32 cellular contexts compared by ENCODE assay signal in the genomic region with DNA sequence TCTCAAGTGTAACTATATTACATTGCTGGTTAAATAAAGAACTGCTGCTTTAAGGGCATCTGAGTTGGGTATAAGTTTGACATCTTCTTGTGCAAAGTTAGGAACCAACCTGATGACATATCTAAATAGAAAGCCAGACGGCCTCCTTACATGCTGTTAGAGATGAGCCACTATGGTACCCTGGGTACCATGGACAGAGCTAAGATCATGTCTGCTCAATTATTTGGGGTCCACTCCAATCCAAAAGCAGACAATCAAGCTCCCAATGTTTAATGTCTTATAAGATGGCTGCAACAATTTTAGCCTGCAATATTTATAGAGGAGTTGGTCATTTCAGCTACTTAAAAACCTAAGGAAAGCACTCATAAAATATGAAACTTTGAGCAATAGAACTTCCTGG.
"Had no signal": no experiment of that assay in that cellular context is flagged by ENCODE, and none has a peak within 500 bp of the region (broad histone marks: within the 10 kb centered on the region; RNA-seq: fewer than 3 reads in every experiment).

No MANE protein-coding gene starts in this region.

- H3K36me3 ChIP-seq: brain microvascular endothelial cell, gastroesophageal sphincter, neutrophil, stomach, thyroid gland, upper lobe of left lung, vagina had no signal

- H3K9me3 ChIP-seq: gastroesophageal sphincter, neutrophil, stomach, thyroid gland, upper lobe of left lung, vagina had no signal

- ATAC-seq: effector memory CD8-positive, alpha-beta T cell; gastroesophageal sphincter; left lobe of liver; sciatic nerve; stimulated activated memory B cell treated with anti-CD40 and anti-IgM and Interleukin-4, amounts not matched to agents 10 μg/mL and 1 μg/mL and 100 μg/mL, for 72 hours had no signal

- H3K27ac ChIP-seq: brain microvascular endothelial cell, gastroesophageal sphincter, neutrophil, stomach, thyroid gland, upper lobe of left lung, vagina had no signal

- H3K27me3 ChIP-seq: brain microvascular endothelial cell, gastroesophageal sphincter, neutrophil, stomach, thyroid gland, upper lobe of left lung, vagina had no signal

- DNase-seq: activated CD4-positive, alpha-beta memory T cell treated with anti-CD3 and anti-CD28 coated beads, Interleukin-2, amount 10 ng/mL, durations not matched to agents 7 days and 5 days; activated CD4-positive, alpha-beta T cell treated with anti-CD3 and anti-CD28 coated beads, Interleukin-2, amount 10 ng/mL, durations not matched to agents 7 days and 5 days; activated CD4-positive, CD25-positive, alpha-beta regulatory T cell treated with anti-CD3 and anti-CD28 coated beads, Interleukin-2, amount 50 U/mL, for 72 hours; activated CD8-positive, alpha-beta memory T cell treated with anti-CD3 and anti-CD28 coated beads, Interleukin-2, amount 50 U/mL, for 48 hours; activated gamma-delta T cell; activated naive CD4-positive, alpha-beta T cell treated with anti-CD3 and anti-CD28 coated beads, Interleukin-2, amount 10 ng/mL, durations not matched to agents 7 days and 5 days; activated naive CD8-positive, alpha-beta T cell treated with anti-CD3 and anti-CD28 coated beads, Interleukin-2, amount 10 ng/mL, durations not matched to agents 7 days and 5 days; activated T-cell treated with anti-CD3 and anti-CD28 coated beads, Interleukin-2, amount 50 U/mL, for 24 hours; amniotic stem cell; brain microvascular endothelial cell; cortex of kidney; effector memory CD8-positive, alpha-beta T cell; erythroblast; hippocampal formation; immature natural killer cell; kidney; mesendoderm; small intestine; stimulated activated CD4-positive, alpha-beta T cell treated with anti-CD3 and anti-CD28 coated beads, Interleukin-1b, Interleukin-23, amount 100 ng/mL, for 48 hours; stimulated activated CD4-positive, alpha-beta T cell treated with anti-CD3 and anti-CD28 coated beads, Interleukin-4, amount 100 ng/mL, for 4 hours; stimulated activated CD8-positive, alpha-beta memory T cell treated with anti-CD3 and anti-CD28 coated beads, Interleukin-4, amount 100 ng/mL, for 48 hours; stomach; T-helper 9 cell; thyroid gland; upper lobe of left lung had no signal

- H3K4me3 ChIP-seq: gastroesophageal sphincter, lung, stomach, thyroid gland, upper lobe of left lung, vagina had no signal
